8 cellular contexts compared by ENCODE assay signal in genomic region chr11:59142530-59143507, GRCh38. TPM values are rescaled to one million over a fixed set of nuclear protein-coding genes. Genes with fewer than 3 reads are reported as not detected.
DNase-seq lines count a peak whose midpoint lies in the region; ATAC-seq and TF ChIP-seq lines count a peak whose summit lies in the region.

Gene FAM111A, plus strand, starts transcription at chr11:59142856. Its CDS starts 6,017 bp downstream, at chr11:59148873.

- peak; percentile 54 for TF ChIP-seq CTCF in VCaP (conservative IDR thresholded peaks at IDR 0.05)
- peak in 2 of 3 donors; percentile 13 to 26 for TF ChIP-seq CTCF in breast epithelium (IDR thresholded peaks at IDR 0.05)

- DNase-seq in NCI-H1694 treated with DMSO at 0.1 percent for 48 hours (lab: John Stamatoyannopoulos, UW) (peak; percentile 20), NCI-H1694 (lab: John Stamatoyannopoulos, UW) (no peak), NCI-H1930 (lab: John Stamatoyannopoulos, UW) (peak; percentile 71 to 72), breast epithelium (ENCODE audit: low spot score in 2 of 2) (peak; percentile 84 to 87)

- H3K9ac ChIP-seq in iPS-20b (ENCODE audit: low read depth, low read length) = peak within 1 kb of the TSS; percentile 80; the same call in 1 of the 2 replicates
- peak within 1 kb of the TSS; percentile 83 to 90 (median 90) for H3K9ac ChIP-seq in skeletal muscle tissue (ENCODE audit: low read depth in 1 of 3, low read length in 3 of 3)

- H3K36me3 ChIP-seq in breast epithelium (no peaks in the 10 kb centered on the region), iPS-20b (ENCODE audit: insufficient read depth, low read depth, low read length) (no peaks in the 10 kb centered on the region), skeletal muscle tissue (ENCODE audit: control insufficient read depth in 3 of 3, insufficient read depth in 3 of 3, low read length in 3 of 3) (no peaks in the 10 kb centered on the region)

- peak; percentile 70 for ATAC-seq in HG02943 (IDR thresholded peaks at IDR 0.05; ENCODE audit: low read depth, unreplicated experiment)

- intact Hi-C loops in breast epithelium (cut with DNase I; ENCODE audit: low total_unique reads) = no loop called here

- H3K4me1 ChIP-seq in breast epithelium = peaks cover 0 to 6% of the 10 kb centered on the region in 2 donors
- peaks cover 3% of the 10 kb centered on the region; the same call in 1 of the 2 replicates for H3K4me1 ChIP-seq in iPS-20b (ENCODE audit: insufficient read depth, low read length)
- peaks cover 9 to 34% (median 24%) of the 10 kb centered on the region in 3 donors for H3K4me1 ChIP-seq in skeletal muscle tissue (ENCODE audit: control insufficient read depth in 3 of 3, insufficient read depth in 3 of 3, low read length in 3 of 3)

- H3K4me3 ChIP-seq in breast epithelium = peak within 1 kb of the TSS; percentile 65 to 91 (median 89)
- peak within 1 kb of the TSS; percentile 87 for H3K4me3 ChIP-seq in iPS-20b (ENCODE audit: low read length)
- peak within 1 kb of the TSS; percentile 76 to 94 (median 89) for H3K4me3 ChIP-seq in skeletal muscle tissue (ENCODE audit: low read length in 3 of 3)

- H3K27me3 ChIP-seq in breast epithelium = no peaks in the 10 kb centered on the region
- peaks cover 17% of the 10 kb centered on the region for H3K27me3 ChIP-seq in iPS-20b (ENCODE audit: insufficient read depth, low read length)
- H3K27me3 ChIP-seq in skeletal muscle tissue (ENCODE audit: control insufficient read depth in 3 of 3, insufficient read depth in 3 of 3, low read length in 3 of 3) = no peaks in the 10 kb centered on the region

- H3K27ac ChIP-seq in VCaP = peak within 1 kb of the TSS; percentile 89
- peak within 1 kb of the TSS; percentile 88 to 96 for H3K27ac ChIP-seq in breast epithelium
- H3K27ac ChIP-seq in iPS-20b (ENCODE audit: low read length) = no peak within 1 kb of the TSS
- H3K27ac ChIP-seq in skeletal muscle tissue (ENCODE audit: low read depth, low read length) = peak within 1 kb of the TSS; percentile 87

- no peak for TF ChIP-seq POLR2A in breast epithelium (IDR thresholded peaks at IDR 0.05)

- no peaks in the 10 kb centered on the region for H3K9me3 ChIP-seq in breast epithelium
- H3K9me3 ChIP-seq in iPS-20b (ENCODE audit: insufficient read depth, low read depth, low read length) = no peaks in the 10 kb centered on the region
- H3K9me3 ChIP-seq in skeletal muscle tissue (ENCODE audit: control insufficient read depth in 3 of 3, low read length in 3 of 3) = no peaks in the 10 kb centered on the region

RNA-seq across cellular contexts. Expression of gene FAM111A, which starts in this region (rescaled TPM):
- total RNA-seq in breast epithelium = 10 to 100 TPM; 37.0 to 48.0 (median 44.6) TPM
- 17.2 TPM for total RNA-seq in skeletal muscle tissue
